Comparison of ENCODE assay signal across 1 cellular context in the genomic region with DNA sequence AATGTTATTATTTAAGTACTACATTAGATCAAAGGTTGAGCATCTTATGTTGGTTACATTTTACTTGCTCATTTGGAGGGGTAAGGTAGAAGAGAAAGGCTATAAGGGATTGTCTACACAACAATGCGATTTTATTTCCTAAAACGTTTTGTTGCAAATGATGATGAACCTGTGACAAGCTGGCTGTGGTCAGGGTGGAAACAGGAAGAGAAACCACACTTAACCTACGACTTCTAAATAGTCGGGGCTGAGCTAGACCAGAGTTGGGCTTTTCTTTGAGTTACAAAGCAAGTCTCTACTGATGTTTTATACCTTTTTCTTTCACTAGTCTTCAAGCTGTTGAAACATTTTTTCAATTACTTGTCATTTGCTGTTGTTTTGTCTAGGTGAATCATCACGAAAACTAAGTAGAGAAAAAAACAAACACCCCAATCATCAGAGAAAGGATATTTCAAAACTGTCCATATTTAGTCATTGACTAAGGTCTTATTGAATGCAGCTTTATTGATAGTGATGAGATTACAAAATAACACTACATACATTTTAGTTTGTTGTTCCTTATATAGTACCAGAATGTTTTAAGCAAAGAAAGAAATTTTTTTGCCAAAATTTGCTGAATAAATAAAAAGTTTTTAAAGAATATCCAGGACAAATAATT.
TF ChIP-seq lines count a peak whose summit lies in the region.

No MANE protein-coding gene starts in this region.

TF ChIP-seq in GM23338, 12 proteins besides CTCF, POLR2A, EP300 and RAD21 (continued from another document):
- TF ChIP-seq STAT1 (IDR thresholded peaks at IDR 0.05; ENCODE audit: unreplicated experiment) (no peak), POLR2AphosphoS5 (IDR thresholded peaks at IDR 0.05; ENCODE audit: low read depth) (no peak), EZH2 (IDR thresholded peaks at IDR 0.05; ENCODE audit: low read depth, unreplicated experiment) (no peak), NANOG (IDR thresholded peaks at IDR 0.05; ENCODE audit: borderline replicate concordance) (no peak)
- TF ChIP-seq, protein P1, sequence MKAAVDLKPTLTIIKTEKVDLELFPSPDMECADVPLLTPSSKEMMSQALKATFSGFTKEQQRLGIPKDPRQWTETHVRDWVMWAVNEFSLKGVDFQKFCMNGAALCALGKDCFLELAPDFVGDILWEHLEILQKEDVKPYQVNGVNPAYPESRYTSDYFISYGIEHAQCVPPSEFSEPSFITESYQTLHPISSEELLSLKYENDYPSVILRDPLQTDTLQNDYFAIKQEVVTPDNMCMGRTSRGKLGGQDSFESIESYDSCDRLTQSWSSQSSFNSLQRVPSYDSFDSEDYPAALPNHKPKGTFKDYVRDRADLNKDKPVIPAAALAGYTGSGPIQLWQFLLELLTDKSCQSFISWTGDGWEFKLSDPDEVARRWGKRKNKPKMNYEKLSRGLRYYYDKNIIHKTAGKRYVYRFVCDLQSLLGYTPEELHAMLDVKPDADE (IDR thresholded peaks at IDR 0.05), result no peak
